8 cellular contexts compared by ENCODE assay signal in genomic region chr16:56625140-56625942, GRCh38. TPM values are rescaled to one million over a fixed set of nuclear protein-coding genes. Genes with fewer than 3 reads are reported as not detected.
DNase-seq lines count a peak whose midpoint lies in the region; ATAC-seq and TF ChIP-seq lines count a peak whose summit lies in the region.

TSS of gene MT1E (plus strand) at chr16:56625781. CDS start at chr16:56625852, 71 bp downstream.

- peak; percentile 44 to 93 (median 75) for TF ChIP-seq POLR2A in upper lobe of left lung (IDR thresholded peaks at IDR 0.05)

- peaks cover 20% of the 10 kb centered on the region for H3K4me1 Mint-ChIP-seq in activated naive CD8-positive, alpha-beta T cell treated with anti-CD3 and anti-CD28 coated beads, Interleukin-2, amount 50 U/mL, for 24 hours

- WGBS in upper lobe of left lung, 2 donors = 0 to 2% methylated on average over 30 to 62 of the region's 62 CpGs

- H3K27ac Mint-ChIP-seq in activated naive CD8-positive, alpha-beta T cell treated with anti-CD3 and anti-CD28 coated beads, Interleukin-2, amount 50 U/mL, for 24 hours = peak within 1 kb of the TSS; percentile 76

- CTCF ChIA-PET in AG04449 (lab: Yijun Ruan, JAX) = interaction anchor here (1.0 to 2.1 kb wide), 5 partner anchors 9 to 111 kb away, joined by 3 to 8 read pairs (median 3); no protein-coding TSS in a partner anchor

- peak within 1 kb of the TSS; percentile 82 for H3K4me3 Mint-ChIP-seq in activated naive CD8-positive, alpha-beta T cell treated with anti-CD3 and anti-CD28 coated beads, Interleukin-2, amount 50 U/mL, for 24 hours

- no peaks in the 10 kb centered on the region for H3K9me3 ChIP-seq in cardiac muscle cell (ENCODE audit: low read depth)
- no peaks in the 10 kb centered on the region for H3K9me3 ChIP-seq in upper lobe of left lung

- ATAC-seq in GM21825 (IDR thresholded peaks at IDR 0.05; ENCODE audit: unreplicated experiment) (peak; percentile 47), omental fat pad (ENCODE audit: low FRiP score) (peak; percentile 94), upper lobe of left lung (ENCODE audit: low FRiP score in 2 of 2) (peak; percentile 96)
- peak; percentile 88 for ATAC-seq in activated naive CD8-positive, alpha-beta T cell treated with anti-CD3 and anti-CD28 coated beads, Interleukin-2, amount 50 U/mL, for 24 hours

- TF ChIP-seq EP300 in upper lobe of left lung (IDR thresholded peaks at IDR 0.05) = peak in 3 of 4 donors; percentile 91 to 97 (median 95)

- H3K27me3 Mint-ChIP-seq in activated naive CD8-positive, alpha-beta T cell treated with anti-CD3 and anti-CD28 coated beads, Interleukin-2, amount 50 U/mL, for 24 hours = peaks cover 21% of the 10 kb centered on the region

- no peak for DNase-seq in AG04449 (ENCODE audit: low read depth, low spot score)
- DNase-seq in NOMO-1 (lab: John Stamatoyannopoulos, UW; ENCODE audit: unreplicated experiment in 2 of 2) = peak; percentile 86 to 96
- DNase-seq in activated naive CD8-positive, alpha-beta T cell treated with anti-CD3 and anti-CD28 coated beads, Interleukin-2, amount 50 U/mL, for 24 hours = peak; percentile 44
- DNase-seq in cardiac muscle cell (ENCODE audit: low read depth in 1 of 2, low spot score in 1 of 2) = peak; percentile 84 to 88
- DNase-seq in omental fat pad (ENCODE audit: low spot score) = peak; percentile 79
- peak; percentile 88 to 94 for DNase-seq in upper lobe of left lung
- no peak for DNase-seq in NCI-H2196 (lab: John Stamatoyannopoulos, UW; ENCODE audit: unreplicated experiment)

- H3K36me3 Mint-ChIP-seq in activated naive CD8-positive, alpha-beta T cell treated with anti-CD3 and anti-CD28 coated beads, Interleukin-2, amount 50 U/mL, for 24 hours (ENCODE audit: low read depth) = no peaks in the 10 kb centered on the region

- peak within 1 kb of the TSS; percentile 84 for H3K4me3 ChIP-seq in AG04449 (ENCODE audit: low read depth, low read length)
- H3K4me3 ChIP-seq in cardiac muscle cell = peak within 1 kb of the TSS; percentile 36
- peak within 1 kb of the TSS; percentile 44 to 70 (median 58) for H3K4me3 ChIP-seq in upper lobe of left lung

- no peaks in the 10 kb centered on the region for H3K9me3 Mint-ChIP-seq in activated naive CD8-positive, alpha-beta T cell treated with anti-CD3 and anti-CD28 coated beads, Interleukin-2, amount 50 U/mL, for 24 hours

- POLR2A ChIA-PET in AG04449 (lab: Yijun Ruan, JAX) = interaction anchor here (0.6 to 9.0 kb wide), 15 partner anchors 11 to 461 kb away, joined by 3 to 263 read pairs (median 5); partner anchors contain the start of genes BBS2, MT1X and MT2A

- H3K27ac ChIP-seq in cardiac muscle cell (no peak within 1 kb of the TSS), upper lobe of left lung (peak within 1 kb of the TSS; percentile 88 to 97 (median 92))

- TF ChIP-seq CTCF in AG04449 (IDR thresholded peaks at IDR 0.05; ENCODE audit: insufficient read depth, low read length, missing control alignments) = no peak
- no peak for TF ChIP-seq CTCF in cardiac muscle cell (IDR thresholded peaks at IDR 0.05; ENCODE audit: low read depth, low read length)
- TF ChIP-seq CTCF in omental fat pad (IDR thresholded peaks at IDR 0.05) = no peak
- no peak for TF ChIP-seq CTCF in upper lobe of left lung (IDR thresholded peaks at IDR 0.05)

- peaks cover 5% of the 10 kb centered on the region for H3K4me1 ChIP-seq in cardiac muscle cell (ENCODE audit: low read depth)
- peaks cover 5 to 29% (median 17%) of the 10 kb centered on the region in 4 donors for H3K4me1 ChIP-seq in upper lobe of left lung

- H3K27me3 ChIP-seq in cardiac muscle cell (peaks cover 81% of the 10 kb centered on the region), upper lobe of left lung (peaks cover 0 to 4% (median 1%) of the 10 kb centered on the region in 4 donors)

- H3K36me3 ChIP-seq in cardiac muscle cell (no peaks in the 10 kb centered on the region), upper lobe of left lung (no peaks in the 10 kb centered on the region)

RNA-seq across cellular contexts. Expression of gene MT1E, which starts in this region (rescaled TPM):
- total RNA-seq in cardiac muscle cell (3.6 and 9.1 TPM in 2 replicates), omental fat pad (1,000 to 10,000 TPM in 2 of 4 donors, 100 to 1,000 TPM in 2; 386 to 3,925 (median 1,028) TPM), upper lobe of left lung (100 to 1,000 TPM in 5 of 6 donors, 10 to 100 TPM in 1; 72.3 to 546 (median 187) TPM)
- polyA plus RNA-seq in cardiac muscle cell = 4.5 and 4.7 TPM in 2 replicates

Comparison
In these comparisons a context has a peak if more than half of its experiments do, and no peak if none do; other contexts are left out.
1. DNase-seq: peak in NOMO-1 (2 of 2), activated naive CD8-positive, alpha-beta T cell treated with anti-CD3 and anti-CD28 coated beads, Interleukin-2, amount 50 U/mL, for 24 hours (single experiment), cardiac muscle cell (2 of 2), omental fat pad (single experiment) and upper lobe of left lung (2 of 2); none in AG04449 (single experiment) and NCI-H2196 (single experiment).
2. Peak in every context shown above with its lines, with median percentiles within 50 percentile points of each other: H3K4me3 ChIP-seq and ATAC-seq.